Comparison of ENCODE assay signal across 28 cellular contexts in genomic region chr6:79804732-79805131, GRCh38.
"Had no signal": no experiment of that assay in that cellular context is flagged by ENCODE, and none has a peak within 500 bp of the region (broad histone marks: within the 10 kb centered on the region; RNA-seq: fewer than 3 reads in every experiment).

No MANE protein-coding gene starts in this region.

- H3K4me1 ChIP-seq: body of pancreas, esophagus squamous epithelium had no signal

- H3K4me3 Mint-ChIP-seq: activated B cell treated with CpG ODN at 0.5 μM for 24 hours; activated naive CD8-positive, alpha-beta T cell; activated T-cell treated with anti-CD3 and anti-CD28 coated beads, Interleukin-2, amount 50 U/mL, for 24 hours; activated T-cell treated with anti-CD3 and anti-CD28 coated beads, Interleukin-2, amount 50 U/mL, for 72 hours; T-helper 17 cell; T-helper 2 cell treated with Interferon-gamma antibody and Interleukin-4, amounts not matched to agents 5 μg/mL and 100 μg/mL, for 36 hours had no signal

- H3K4me3 ChIP-seq: body of pancreas, esophagus squamous epithelium, gastroesophageal sphincter had no signal

- ATAC-seq: activated CD4-positive, CD25-positive, alpha-beta regulatory T cell treated with anti-CD3 and anti-CD28 coated beads, Interleukin-2, amount 50 U/mL, for 24 hours; activated T-cell treated with anti-CD3 and anti-CD28 coated beads, Interleukin-2, amount 50 U/mL, for 72 hours; body of pancreas; gastroesophageal sphincter; T-helper 17 cell had no signal

- H3K27me3 ChIP-seq: body of pancreas, esophagus squamous epithelium, gastroesophageal sphincter had no signal

- DNase-seq: activated B cell treated with CpG ODN at 0.5 μM for 24 hours; activated CD4-positive, alpha-beta T cell treated with anti-CD3 and anti-CD28 coated beads for 48 hours; activated CD4-positive, alpha-beta T cell treated with anti-CD3 and anti-CD28 coated beads, Interleukin-2, amount 50 U/mL, for 1 hour; activated CD4-positive, alpha-beta T cell treated with anti-CD3 and anti-CD28 coated beads, Interleukin-2, amount 50 U/mL, for 48 hours; activated CD8-positive, alpha-beta memory T cell treated with anti-CD3 and anti-CD28 coated beads, Interleukin-2, amount 50 U/mL, for 48 hours; activated gamma-delta T cell; activated naive CD4-positive, alpha-beta T cell; activated naive CD4-positive, alpha-beta T cell treated with anti-CD3 and anti-CD28 coated beads, Interleukin-2, amount 50 U/mL, for 16 hours; activated T-cell treated with anti-CD3 and anti-CD28 coated beads for 4 hours; activated T-cell treated with anti-CD3 and anti-CD28 coated beads, Interleukin-2, amount 50 U/mL, for 24 hours; activated T-cell treated with anti-CD3 and anti-CD28 coated beads, Interleukin-2, amount 50 U/mL, for 72 hours; amniotic stem cell; anterior cingulate cortex; body of pancreas; caudate nucleus; cortex of kidney; effector CD8-positive, alpha-beta T cell; esophagus squamous epithelium; foreskin melanocyte; T-helper 1 cell; T-helper 17 cell; T1000; WERI-Rb-1 had no signal

- H3K4me1 Mint-ChIP-seq: activated B cell treated with CpG ODN at 0.5 μM for 24 hours had no signal

- H3K27me3 Mint-ChIP-seq: activated naive CD8-positive, alpha-beta T cell had no signal

- H3K27ac ChIP-seq: body of pancreas, epithelial cell of prostate, esophagus squamous epithelium, gastroesophageal sphincter, WERI-Rb-1 had no signal

- H3K36me3 Mint-ChIP-seq: activated naive CD8-positive, alpha-beta T cell had no signal

- H3K9me3 ChIP-seq: body of pancreas, esophagus squamous epithelium, gastroesophageal sphincter had no signal

- H3K27ac Mint-ChIP-seq: activated B cell treated with CpG ODN at 0.5 μM for 24 hours; activated naive CD8-positive, alpha-beta T cell; activated T-cell treated with anti-CD3 and anti-CD28 coated beads, Interleukin-2, amount 50 U/mL, for 24 hours; T-helper 17 cell; T-helper 2 cell treated with Interferon-gamma antibody and Interleukin-4, amounts not matched to agents 5 μg/mL and 100 μg/mL, for 36 hours had no signal

- H3K36me3 ChIP-seq: esophagus squamous epithelium, gastroesophageal sphincter, WERI-Rb-1 had no signal
